13 cellular contexts compared by ENCODE assay signal in genomic region chr1:167516404-167517388, GRCh38. TPM values are rescaled to one million over a fixed set of nuclear protein-coding genes. Genes with fewer than 3 reads are reported as not detected.
DNase-seq lines count a peak whose midpoint lies in the region; ATAC-seq and TF ChIP-seq lines count a peak whose summit lies in the region.
"Had no signal": no experiment of that assay in that cellular context is flagged by ENCODE, and none has a peak within 500 bp of the region (broad histone marks: within the 10 kb centered on the region; RNA-seq: fewer than 3 reads in every experiment).

No MANE protein-coding gene starts in this region.

- H3K4me3 ChIP-seq in esophagus squamous epithelium (peak overlapping the region in 3 of 4 donors; percentile 24 to 47 (median 36)), transverse colon (peak overlapping the region in 2 of 4 donors; percentile 2 to 28), smooth muscle cell (no peak overlapping the region), uterus (no peak overlapping the region)
- H3K4me3 ChIP-seq: A549 had no signal

- H3K4me1 ChIP-seq in esophagus squamous epithelium (no peaks in the 10 kb centered on the region), transverse colon (peaks cover 0 to 7% (median 0%) of the 10 kb centered on the region in 4 donors), smooth muscle cell (ENCODE audit: low read depth) (no peaks in the 10 kb centered on the region), uterus (no peaks in the 10 kb centered on the region)
- H3K4me1 ChIP-seq: A549 had no signal

- H3K27me3 ChIP-seq in esophagus squamous epithelium (peaks cover 0 to 3% (median 0%) of the 10 kb centered on the region in 4 donors), transverse colon (no peaks in the 10 kb centered on the region), smooth muscle cell (ENCODE audit: low read depth) (no peaks in the 10 kb centered on the region), uterus (no peaks in the 10 kb centered on the region)

- no peaks in the 10 kb centered on the region for H3K79me2 ChIP-seq in smooth muscle cell (ENCODE audit: low read depth)

- H3K4me1 Mint-ChIP-seq in activated T-cell treated with anti-CD3 and anti-CD28 coated beads, Interleukin-2, amount 50 U/mL, for 4 hours (ENCODE audit: low read depth) = peaks cover 53% of the 10 kb centered on the region

- H4K20me1 ChIP-seq in smooth muscle cell (ENCODE audit: low read depth) = no peaks in the 10 kb centered on the region

- H3K9ac ChIP-seq in smooth muscle cell (ENCODE audit: low read depth) = no peak overlapping the region

- DNase-seq in activated effector memory CD4-positive, alpha-beta T cell treated with anti-CD3 and anti-CD28 coated beads, Interleukin-2, amount 50 U/mL, for 16 hours = peak; percentile 76
- no peak for DNase-seq in activated effector memory CD4-positive, alpha-beta T cell treated with Interleukin-2 at 50 U/mL for 16 hours
- DNase-seq in activated T-cell treated with anti-CD3 and anti-CD28 coated beads, Interleukin-2, amount 50 U/mL, for 4 hours = peak; percentile 34
- DNase-seq in esophagus squamous epithelium (lab: John Stamatoyannopoulos, UW) = no peak
- no peak for DNase-seq in transverse colon
- no peak for DNase-seq in smooth muscle cell (lab: John Stamatoyannopoulos, UW; ENCODE audit: unreplicated experiment)
- DNase-seq in GM03348 (ENCODE audit: low spot score) = no peak
- DNase-seq in uterus = no peak
- DNase-seq: DMS53, GOT3, NCI-H1417 treated with DMSO at 0.1 percent for 48 hours had no signal

- no peak for TF ChIP-seq CTCF in esophagus squamous epithelium (IDR thresholded peaks at IDR 0.05)
- TF ChIP-seq CTCF in transverse colon (IDR thresholded peaks at IDR 0.05) = no peak
- TF ChIP-seq CTCF in smooth muscle cell (IDR thresholded peaks at IDR 0.05; ENCODE audit: borderline replicate concordance, insufficient read depth, poor library complexity, severe bottlenecking) = no peak
- no peak for TF ChIP-seq CTCF in uterus (IDR thresholded peaks at IDR 0.05)

- H3F3A ChIP-seq in smooth muscle cell (ENCODE audit: low read depth) = no peaks in the 10 kb centered on the region

- WGBS in esophagus squamous epithelium, 2 donors = 79 to 89% methylated on average over 14 to 17 of the region's 19 CpGs
- 80 to 83% methylated on average over 2 to 19 of the region's 19 CpGs for WGBS in transverse colon (ENCODE audit: low coverage in 1 of 2), 2 donors
- WGBS in smooth muscle cell (ENCODE audit: low lambda C conversion rate) = 93% methylated on average over 19 of the region's 19 CpGs

- no peak for TF ChIP-seq EP300 in transverse colon (IDR thresholded peaks at IDR 0.05; ENCODE audit: low read depth)

- no peaks in the 10 kb centered on the region for H3K9me3 Mint-ChIP-seq in activated T-cell treated with anti-CD3 and anti-CD28 coated beads, Interleukin-2, amount 50 U/mL, for 4 hours

- in situ Hi-C loops in transverse colon (cut with MboI; ENCODE audit: low pct_ligation_motif_present in 1 of 4, low pct_unique_long_range_greater_than_20kb in 1 of 4, low sequenced_read_pairs in 3 of 4) = no loop called here

- H3K36me3 Mint-ChIP-seq in activated T-cell treated with anti-CD3 and anti-CD28 coated beads, Interleukin-2, amount 50 U/mL, for 4 hours (ENCODE audit: insufficient read depth) = peaks cover 22% of the 10 kb centered on the region
- H3K36me3 Mint-ChIP-seq: memory B cell had no signal

- H3K4me3 Mint-ChIP-seq in activated T-cell treated with anti-CD3 and anti-CD28 coated beads, Interleukin-2, amount 50 U/mL, for 4 hours = peak overlapping the region; percentile 99
- H3K4me3 Mint-ChIP-seq: memory B cell had no signal

- H3K27me3 Mint-ChIP-seq in activated T-cell treated with anti-CD3 and anti-CD28 coated beads, Interleukin-2, amount 50 U/mL, for 4 hours (ENCODE audit: low read depth) = no peaks in the 10 kb centered on the region

- H3K36me3 ChIP-seq in esophagus squamous epithelium (no peaks in the 10 kb centered on the region), transverse colon (no peaks in the 10 kb centered on the region), smooth muscle cell (ENCODE audit: low read depth) (no peaks in the 10 kb centered on the region), uterus (no peaks in the 10 kb centered on the region)

- intact Hi-C loops in esophagus squamous epithelium (cut with DNase I) = no loop called here
- intact Hi-C loops in transverse colon (cut with DNase I; ENCODE audit: low total_unique reads) = no loop called here
- intact Hi-C loops in uterus (cut with DNase I; ENCODE audit: low total_unique reads) = no loop called here

- no peak overlapping the region for H3K4me2 ChIP-seq in smooth muscle cell
- H3K4me2 ChIP-seq: A549 had no signal

- H2AFZ ChIP-seq in smooth muscle cell (ENCODE audit: low read depth) = no peak overlapping the region

- H3K9me3 ChIP-seq in esophagus squamous epithelium = no peaks in the 10 kb centered on the region
- H3K9me3 ChIP-seq in transverse colon = no peaks in the 10 kb centered on the region
- H3K9me3 ChIP-seq in smooth muscle cell (replicated peaks; ENCODE audit: low read depth) = no peaks in the 10 kb centered on the region
- no peaks in the 10 kb centered on the region for H3K9me3 ChIP-seq in uterus
- H3K9me3 ChIP-seq: A549 had no signal

- H3K27ac ChIP-seq in esophagus squamous epithelium = peak overlapping the region in 2 of 4 donors; percentile 55 to 69
- H3K27ac ChIP-seq in transverse colon = peak overlapping the region in 3 of 4 donors; percentile 33 to 47 (median 42)
- no peak overlapping the region for H3K27ac ChIP-seq in smooth muscle cell (ENCODE audit: low read depth)
- no peak overlapping the region for H3K27ac ChIP-seq in uterus
- H3K27ac ChIP-seq: A549 had no signal

- TF ChIP-seq POLR2A in esophagus squamous epithelium (IDR thresholded peaks at IDR 0.05) = no peak
- no peak for TF ChIP-seq POLR2A in transverse colon (IDR thresholded peaks at IDR 0.05)
- TF ChIP-seq POLR2A in uterus (IDR thresholded peaks at IDR 0.05) = no peak

- peak; percentile 39 for ATAC-seq in activated T-cell treated with anti-CD3 and anti-CD28 coated beads, Interleukin-2, amount 50 U/mL, for 4 hours

RNA-seq across cellular contexts. Expression of gene CD247, which starts 1.6 kb away (rescaled TPM):
- total RNA-seq in activated T-cell treated with anti-CD3 and anti-CD28 coated beads, Interleukin-2, amount 50 U/mL, for 4 hours = 10 to 100 TPM; 63.7 to 93.5 (median 73.2) TPM
- total RNA-seq in esophagus squamous epithelium (1 to 10 TPM in 3 of 4 donors, under 1 TPM in 1; 0.68 to 3.5 (median 3.1) TPM), transverse colon (1 to 10 TPM in 3 of 4 donors, not detected in 1; 1.5 to 6.4 (median 3.4) TPM), smooth muscle cell (0.13 TPM in 1 of 2 replicates, not detected in the other), uterus (1 to 10 TPM in 2 of 4 donors, not detected in 2; 1.6 to 3.3 TPM)
- polyA plus RNA-seq in smooth muscle cell = not detected in 2 replicates

RNA-seq across cellular contexts. Expression of gene CREG1, which starts 36.9 kb away (rescaled TPM):
- total RNA-seq in activated T-cell treated with anti-CD3 and anti-CD28 coated beads, Interleukin-2, amount 50 U/mL, for 4 hours = 10 to 100 TPM; 12.5 to 14.5 (median 14.3) TPM
- total RNA-seq in esophagus squamous epithelium (100 to 1,000 TPM; 110 to 203 (median 175) TPM), transverse colon (100 to 1,000 TPM in 2 of 4 donors, 10 to 100 TPM in 2; 55.4 to 115 (median 97.5) TPM), smooth muscle cell (76.7 and 80.0 TPM in 2 replicates), uterus (100 to 1,000 TPM in 2 of 4 donors, 10 to 100 TPM in 2; 72.7 to 161 (median 91.0) TPM)
- 43.1 and 45.2 TPM in 2 replicates for polyA plus RNA-seq in smooth muscle cell

Comparison
In these comparisons a context has a peak if more than half of its experiments do, and no peak if none do; other contexts are left out.
1. DNase-seq: peak in activated effector memory CD4-positive, alpha-beta T cell treated with anti-CD3 and anti-CD28 coated beads, Interleukin-2, amount 50 U/mL, for 16 hours (single experiment) and activated T-cell treated with anti-CD3 and anti-CD28 coated beads, Interleukin-2, amount 50 U/mL, for 4 hours (single experiment); none in activated effector memory CD4-positive, alpha-beta T cell treated with Interleukin-2 at 50 U/mL for 16 hours (single experiment), esophagus squamous epithelium (single experiment), transverse colon (single experiment), smooth muscle cell (single experiment), GM03348 (single experiment) and uterus (0 of 2).
2. H3K27ac ChIP-seq: peak in transverse colon (3 of 4); none in smooth muscle cell (single experiment) and uterus (0 of 2).
3. H3K4me3 ChIP-seq: peak in esophagus squamous epithelium (3 of 4); none in smooth muscle cell (single experiment) and uterus (0 of 2).
4. RNA of gene CD247, which starts 1.6 kb away (total RNA-seq): 63.7 to 93.5 TPM in activated T-cell treated with anti-CD3 and anti-CD28 coated beads, Interleukin-2, amount 50 U/mL, for 4 hours; 1.5 to 6.4 TPM in transverse colon, 0.68 to 3.5 TPM in esophagus squamous epithelium, 1.6 to 3.3 TPM in uterus and 0.13 TPM in smooth muscle cell; every median in the first group is over 4 times any median in the second.